ENCODE assay signal across 12 cellular contexts in genomic region chr11:31817054-31817620, GRCh38. TPM values are rescaled to one million over a fixed set of nuclear protein-coding genes. Genes with fewer than 3 reads are reported as not detected.
DNase-seq lines count a peak whose midpoint lies in the region; ATAC-seq and TF ChIP-seq lines count a peak whose summit lies in the region.
"Had no signal": no experiment of that assay in that cellular context is flagged by ENCODE, and none has a peak within 500 bp of the region (broad histone marks: within the 10 kb centered on the region; RNA-seq: fewer than 3 reads in every experiment).

No MANE protein-coding gene starts in this region.

- POLR2A ChIA-PET in SK-N-SH (lab: Yijun Ruan, JAX), result no interaction called here

- no peak for TF ChIP-seq RAD21 in SK-N-SH (IDR thresholded peaks at IDR 0.05; ENCODE audit: low read length)

- DNase-seq in SK-N-SH (peak; percentile 38), NCI-H2171 (lab: John Stamatoyannopoulos, UW) (peak; percentile 22), epithelial cell of proximal tubule (ENCODE audit: low read depth) (no peak), HuH-7.5 (ENCODE audit: low spot score) (no peak), putamen (ENCODE audit: low spot score) (no peak)
- DNase-seq: central memory CD4-positive, alpha-beta T cell; RPMI8226; stimulated activated CD4-positive, alpha-beta T cell treated with anti-CD3 and anti-CD28 coated beads, Interleukin-12 subunit alpha, Interleukin-12 subunit beta, amount 100 ng/mL, for 4 hours had no signal

- H3K27me3 ChIP-seq in SK-N-SH (ENCODE audit: insufficient read depth) (peaks cover 100% of the 10 kb centered on the region), skeletal muscle tissue (ENCODE audit: control insufficient read depth in 3 of 3, insufficient read depth in 3 of 3, low read length in 3 of 3) (peaks cover 91 to 97% (median 93%) of the 10 kb centered on the region in 3 donors)

- H3K27ac ChIP-seq in SK-N-SH (ENCODE audit: low read depth in 2 of 2, low read length in 1 of 2) (no peak overlapping the region), skeletal muscle tissue (ENCODE audit: low read depth, low read length) (no peak overlapping the region)
- H3K27ac ChIP-seq: C4-2B had no signal

- ATAC-seq in SK-N-SH treated with all-trans-retinoic acid at 6 μM for 48 hours (no peak), GM21528 (IDR thresholded peaks at IDR 0.05; ENCODE audit: low FRiP score, unreplicated experiment) (no peak)

- H3K4me1 ChIP-seq in SK-N-SH (ENCODE audit: control insufficient read depth in 1 of 2, insufficient read depth in 2 of 2, low read depth in 1 of 2, low read length in 1 of 2) (peaks cover 6 to 30% of the 10 kb centered on the region in 2 experiments; a peak in 2 of 4 replicates), skeletal muscle tissue (ENCODE audit: control insufficient read depth in 3 of 3, insufficient read depth in 3 of 3, low read length in 3 of 3) (peaks cover 52 to 56% (median 54%) of the 10 kb centered on the region in 3 donors)

- H3K36me3 ChIP-seq in SK-N-SH (replicated peaks in 1 of 2; ENCODE audit: control insufficient read depth in 1 of 2, insufficient read depth in 2 of 2, low read length in 1 of 2), result no peaks in the 10 kb centered on the region
- H3K36me3 ChIP-seq in skeletal muscle tissue (ENCODE audit: control insufficient read depth in 3 of 3, insufficient read depth in 3 of 3, low read length in 3 of 3), result no peaks in the 10 kb centered on the region

- CTCF ChIA-PET in SK-N-SH (lab: Yijun Ruan, JAX), result interaction anchor here (0.8 to 1.8 kb wide), 3 partner anchors 10 to 28 kb away, joined by 3 to 4 read pairs (median 3); no protein-coding TSS in a partner anchor

- H4K20me1 ChIP-seq in SK-N-SH (ENCODE audit: insufficient read depth), result peaks cover 20% of the 10 kb centered on the region

- H3F3A ChIP-seq in SK-N-SH (replicated peaks; ENCODE audit: insufficient read depth), result no peaks in the 10 kb centered on the region

- no peaks in the 10 kb centered on the region for H3K79me2 ChIP-seq in SK-N-SH (ENCODE audit: insufficient read depth)

- WGBS in SK-N-SH (ENCODE audit: low lambda C conversion rate), result 31% methylated on average over 12 of the region's 48 CpGs

- 0 out of 2 replicates have a peak overlapping the region, but pooled peaks have one; percentile 28 for H3K4me2 ChIP-seq in SK-N-SH

- TF ChIP-seq CTCF in SK-N-SH (IDR thresholded peaks at IDR 0.05) (no peak), epithelial cell of proximal tubule (conservative IDR thresholded peaks at IDR 0.05; ENCODE audit: low read depth, low read length) (no peak)

- TF ChIP-seq EP300 in SK-N-SH (IDR thresholded peaks at IDR 0.05; ENCODE audit: borderline replicate concordance in 1 of 2, low read depth in 1 of 2, low read length in 1 of 2), result no peak

- H3K9me3 ChIP-seq in SK-N-SH, result no peaks in the 10 kb centered on the region
- no peaks in the 10 kb centered on the region for H3K9me3 ChIP-seq in skeletal muscle tissue (ENCODE audit: control insufficient read depth in 3 of 3, low read length in 3 of 3)

- H2AFZ ChIP-seq in SK-N-SH (ENCODE audit: low read depth), result no peak overlapping the region

- H3K9ac ChIP-seq in SK-N-SH (no peak overlapping the region), skeletal muscle tissue (ENCODE audit: low read depth in 1 of 3, low read length in 3 of 3) (no peak overlapping the region)

- H3K4me3 ChIP-seq in SK-N-SH (ENCODE audit: low read depth in 2 of 2, low read length in 1 of 2) (no peak overlapping the region), epithelial cell of proximal tubule (ENCODE audit: low read depth, low read length) (peak overlapping the region; percentile 43), skeletal muscle tissue (ENCODE audit: low read length in 3 of 3) (peak overlapping the region; percentile 48 to 62 (median 54))

- H3K9me2 ChIP-seq in SK-N-SH, result no peaks in the 10 kb centered on the region

TF ChIP-seq in SK-N-SH, 30 proteins besides CTCF, POLR2A, EP300 and RAD21:
- TF ChIP-seq SIN3A (IDR thresholded peaks at IDR 0.05; ENCODE audit: borderline replicate concordance, low read depth, low read length) (no peak), EZH2phosphoT487 (IDR thresholded peaks at IDR 0.05; ENCODE audit: borderline replicate concordance, low read depth) (peak; percentile 50; the same call in 1 of the 2 replicates)

TF ChIP-seq in SK-N-SH treated with all-trans-retinoic acid at 6 μM for 48 hours, 23 proteins besides CTCF, POLR2A, EP300 and RAD21:
- no peak for TF ChIP-seq TCF4 (CRISPR knock-in tag; IDR thresholded peaks at IDR 0.05; ENCODE audit: borderline replicate concordance)
- no peak for TF ChIP-seq CSDC2 (CRISPR knock-in tag; IDR thresholded peaks at IDR 0.05)
- no peak for TF ChIP-seq TOX (CRISPR knock-in tag; IDR thresholded peaks at IDR 0.05; ENCODE audit: borderline replicate concordance)
- no peak for TF ChIP-seq ZC3H10 (CRISPR knock-in tag; IDR thresholded peaks at IDR 0.05)
- TF ChIP-seq, protein P1, sequence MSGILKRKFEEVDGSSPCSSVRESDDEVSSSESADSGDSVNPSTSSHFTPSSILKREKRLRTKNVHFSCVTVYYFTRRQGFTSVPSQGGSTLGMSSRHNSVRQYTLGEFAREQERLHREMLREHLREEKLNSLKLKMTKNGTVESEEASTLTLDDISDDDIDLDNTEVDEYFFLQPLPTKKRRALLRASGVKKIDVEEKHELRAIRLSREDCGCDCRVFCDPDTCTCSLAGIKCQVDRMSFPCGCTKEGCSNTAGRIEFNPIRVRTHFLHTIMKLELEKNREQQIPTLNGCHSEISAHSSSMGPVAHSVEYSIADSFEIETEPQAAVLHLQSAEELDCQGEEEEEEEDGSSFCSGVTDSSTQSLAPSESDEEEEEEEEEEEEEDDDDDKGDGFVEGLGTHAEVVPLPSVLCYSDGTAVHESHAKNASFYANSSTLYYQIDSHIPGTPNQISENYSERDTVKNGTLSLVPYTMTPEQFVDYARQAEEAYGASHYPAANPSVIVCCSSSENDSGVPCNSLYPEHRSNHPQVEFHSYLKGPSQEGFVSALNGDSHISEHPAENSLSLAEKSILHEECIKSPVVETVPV (CRISPR knock-in tag; IDR thresholded peaks at IDR 0.05), result no peak
- TF ChIP-seq PPARA (CRISPR knock-in tag; IDR thresholded peaks at IDR 0.05; ENCODE audit: borderline replicate concordance), result no peak
- no peak for TF ChIP-seq BACH2 (CRISPR knock-in tag; IDR thresholded peaks at IDR 0.05; ENCODE audit: borderline replicate concordance)
TF ChIP-seq in SK-N-SH treated with all-trans-retinoic acid at 6 μM for 48 hours: peak in this region for 0.

RNA-seq across cellular contexts. Expression of gene PAX6, which starts 6.0 kb away (rescaled TPM):
- polyA plus RNA-seq in SK-N-SH (2012; rRNA removed), result not detected in 2 replicates
- polyA plus RNA-seq in SK-N-SH (2012; cell fraction: cytosol; rRNA removed), result not detected in 2 replicates
- not detected in 2 replicates for polyA plus RNA-seq in SK-N-SH (2012; cell fraction: nucleus; rRNA removed)
- total RNA-seq in epithelial cell of proximal tubule (0.36 TPM in 1 of 2 replicates, not detected in the other), skeletal muscle tissue (not detected)

Comparison
In these comparisons a context has a peak if more than half of its experiments do, and no peak if none do; other contexts are left out.
1. DNase-seq: peak in SK-N-SH (single experiment) and NCI-H2171 (single experiment); none in epithelial cell of proximal tubule (single experiment), HuH-7.5 (single experiment) and putamen (single experiment).
2. H3K4me3 ChIP-seq: peak in epithelial cell of proximal tubule (single experiment) and skeletal muscle tissue (3 of 3); none in SK-N-SH (0 of 2).